ENCODE assay signal across 11 cellular contexts in the genomic region with DNA sequence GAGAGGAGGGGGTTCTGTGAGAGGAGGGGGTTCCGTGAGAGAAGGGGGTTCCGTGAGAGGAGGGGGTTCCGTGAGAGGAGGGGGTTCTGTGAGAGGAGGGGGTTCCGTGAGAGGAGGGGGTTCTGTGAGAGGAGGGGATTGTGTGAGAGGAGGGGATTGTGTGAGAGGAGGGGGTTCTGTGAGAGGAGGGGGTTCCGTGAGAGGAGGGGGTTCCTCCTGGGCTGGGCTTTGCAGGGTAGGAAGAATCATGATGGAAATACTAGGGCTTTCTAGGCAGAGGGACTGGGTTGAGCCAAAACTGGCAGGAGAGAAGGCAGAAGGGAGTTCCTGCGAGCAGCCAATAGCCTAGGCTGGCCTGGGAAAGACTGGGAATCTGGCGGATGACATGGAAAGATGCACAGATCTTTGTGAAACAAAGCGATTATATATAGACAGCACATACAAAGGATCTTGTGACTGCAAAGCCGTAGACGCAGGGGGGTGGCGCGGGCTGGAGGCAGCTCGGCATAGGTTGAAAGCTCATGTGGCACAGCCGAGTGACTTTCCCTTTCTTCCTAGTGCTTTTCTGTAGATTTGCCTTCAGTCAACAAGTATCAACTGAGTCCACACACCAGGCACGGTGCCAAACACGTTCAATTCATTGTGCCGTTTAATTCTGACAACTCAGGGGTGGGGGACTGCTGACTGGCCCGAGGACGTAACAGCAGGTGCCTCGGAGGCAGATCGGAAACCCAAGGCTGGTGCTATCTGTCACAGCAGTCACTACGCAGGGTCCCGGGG. TPM values are rescaled to one million over a fixed set of nuclear protein-coding genes. Genes with fewer than 3 reads are reported as not detected.
DNase-seq lines count a peak whose midpoint lies in the region; ATAC-seq and TF ChIP-seq lines count a peak whose summit lies in the region.
"Had no signal": no experiment of that assay in that cellular context is flagged by ENCODE, and none has a peak within 500 bp of the region (broad histone marks: within the 10 kb centered on the region; RNA-seq: fewer than 3 reads in every experiment).

No MANE protein-coding gene starts in this region.

- peak; percentile 14 for ATAC-seq in sciatic nerve
- no peak for ATAC-seq in HG03196 (IDR thresholded peaks at IDR 0.05; ENCODE audit: unreplicated experiment)
- no peak for ATAC-seq in HG03571 (IDR thresholded peaks at IDR 0.05; ENCODE audit: unreplicated experiment)

- CTCF ChIA-PET in HEK293 (lab: Yijun Ruan, JAX): no interaction called here

- POLR2A ChIA-PET in HEK293 (lab: Yijun Ruan, JAX): no interaction called here

- DNase-seq in NCI-H774 (lab: John Stamatoyannopoulos, UW): peak; percentile 93
- DNase-seq in fibroblast of mammary gland (ENCODE audit: low read depth): peak; percentile 34
- no peak for DNase-seq in sciatic nerve (ENCODE audit: low spot score)
- DNase-seq in stimulated activated CD4-positive, alpha-beta T cell treated with anti-CD3 and anti-CD28 coated beads, Interleukin-2, amount 100 ng/mL, for 24 hours: no peak
- DNase-seq in epidermal melanocyte (ENCODE audit: insufficient read length, low spot score): no peak
- DNase-seq: NCI-H524 treated with DMSO at 0.1 percent for 48 hours; ovary; stimulated activated naive CD4-positive, alpha-beta T cell treated with Interleukin-2 at 50 U/mL for 16 hours had no signal

- no peak overlapping the region for H3K27ac ChIP-seq in HEK293 (ENCODE audit: extremely low read depth, low read depth, low read length)
- H3K27ac ChIP-seq: ovary had no signal

- no peak for TF ChIP-seq CTCF in HEK293 (tag by site-specific recombination; IDR thresholded peaks at IDR 0.05)
- no peak for TF ChIP-seq CTCF in fibroblast of mammary gland (conservative IDR thresholded peaks at IDR 0.05; ENCODE audit: control insufficient read depth, insufficient read depth, low read depth, low read length)

- H3K4me3 ChIP-seq in HEK293 (ENCODE audit: low read depth, low read length): no peak overlapping the region
- no peak overlapping the region for H3K4me3 ChIP-seq in fibroblast of mammary gland (ENCODE audit: control insufficient read depth, low read depth, low read length)
- H3K4me3 ChIP-seq: ovary had no signal

- H3K9me3 ChIP-seq in HEK293 (ENCODE audit: control insufficient read depth, insufficient read depth, low read depth, low read length): no peaks in the 10 kb centered on the region
- H3K9me3 ChIP-seq: ovary had no signal

- H3K36me3 ChIP-seq in HEK293 (ENCODE audit: control insufficient read depth in 2 of 2, insufficient read depth in 1 of 2, low read length in 2 of 2): peaks cover 0 to 37% of the 10 kb centered on the region in 2 experiments; a peak in 2 of 3 replicates
- H3K36me3 ChIP-seq: ovary had no signal

- intact Hi-C loops in sciatic nerve (cut with DNase I): no loop called here

- H3K4me1 ChIP-seq in HEK293 (ENCODE audit: control insufficient read depth, insufficient read depth, low read length): peaks cover 10% of the 10 kb centered on the region

TF ChIP-seq in HEK293, 187 proteins besides CTCF, POLR2A, EP300 and RAD21 (continues in another document):
- TF ChIP-seq ZBTB20 (tag by site-specific recombination; IDR thresholded peaks at IDR 0.05): no peak
- TF ChIP-seq ZNF146 (tag by site-specific recombination; IDR thresholded peaks at IDR 0.05): no peak
- TF ChIP-seq, protein P1, sequence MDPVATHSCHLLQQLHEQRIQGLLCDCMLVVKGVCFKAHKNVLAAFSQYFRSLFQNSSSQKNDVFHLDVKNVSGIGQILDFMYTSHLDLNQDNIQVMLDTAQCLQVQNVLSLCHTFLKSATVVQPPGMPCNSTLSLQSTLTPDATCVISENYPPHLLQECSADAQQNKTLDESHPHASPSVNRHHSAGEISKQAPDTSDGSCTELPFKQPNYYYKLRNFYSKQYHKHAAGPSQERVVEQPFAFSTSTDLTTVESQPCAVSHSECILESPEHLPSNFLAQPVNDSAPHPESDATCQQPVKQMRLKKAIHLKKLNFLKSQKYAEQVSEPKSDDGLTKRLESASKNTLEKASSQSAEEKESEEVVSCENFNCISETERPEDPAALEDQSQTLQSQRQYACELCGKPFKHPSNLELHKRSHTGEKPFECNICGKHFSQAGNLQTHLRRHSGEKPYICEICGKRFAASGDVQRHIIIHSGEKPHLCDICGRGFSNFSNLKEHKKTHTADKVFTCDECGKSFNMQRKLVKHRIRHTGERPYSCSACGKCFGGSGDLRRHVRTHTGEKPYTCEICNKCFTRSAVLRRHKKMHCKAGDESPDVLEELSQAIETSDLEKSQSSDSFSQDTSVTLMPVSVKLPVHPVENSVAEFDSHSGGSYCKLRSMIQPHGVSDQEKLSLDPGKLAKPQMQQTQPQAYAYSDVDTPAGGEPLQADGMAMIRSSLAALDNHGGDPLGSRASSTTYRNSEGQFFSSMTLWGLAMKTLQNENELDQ (tag by site-specific recombination; IDR thresholded peaks at IDR 0.05; ENCODE audit: low read depth): no peak
- TF ChIP-seq ZNF585B (tag by site-specific recombination; IDR thresholded peaks at IDR 0.05): no peak
- no peak for TF ChIP-seq ZNF16 (tag by site-specific recombination; IDR thresholded peaks at IDR 0.05; ENCODE audit: low read depth)
- TF ChIP-seq ZNF10 (tag by site-specific recombination; IDR thresholded peaks at IDR 0.05): no peak
- TF ChIP-seq, protein P2, sequence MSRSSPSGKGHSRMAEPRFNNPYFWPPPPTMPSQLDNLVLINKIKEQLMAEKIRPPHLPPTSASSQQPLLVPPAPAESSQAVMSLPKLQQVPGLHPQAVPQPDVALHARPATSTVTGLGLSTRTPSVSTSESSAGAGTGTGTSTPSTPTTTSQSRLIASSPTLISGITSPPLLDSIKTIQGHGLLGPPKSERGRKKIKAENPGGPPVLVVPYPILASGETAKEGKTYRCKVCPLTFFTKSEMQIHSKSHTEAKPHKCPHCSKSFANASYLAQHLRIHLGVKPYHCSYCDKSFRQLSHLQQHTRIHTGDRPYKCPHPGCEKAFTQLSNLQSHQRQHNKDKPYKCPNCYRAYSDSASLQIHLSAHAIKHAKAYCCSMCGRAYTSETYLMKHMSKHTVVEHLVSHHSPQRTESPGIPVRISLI (tag by site-specific recombination; IDR thresholded peaks at IDR 0.05): no peak
- no peak for TF ChIP-seq ZNF707 (tag by site-specific recombination; IDR thresholded peaks at IDR 0.05)
- TF ChIP-seq ZNF549 (tag by site-specific recombination; IDR thresholded peaks at IDR 0.05): no peak
- TF ChIP-seq ZNF214 (tag by site-specific recombination; IDR thresholded peaks at IDR 0.05; ENCODE audit: borderline replicate concordance): no peak
- TF ChIP-seq, protein P3, sequence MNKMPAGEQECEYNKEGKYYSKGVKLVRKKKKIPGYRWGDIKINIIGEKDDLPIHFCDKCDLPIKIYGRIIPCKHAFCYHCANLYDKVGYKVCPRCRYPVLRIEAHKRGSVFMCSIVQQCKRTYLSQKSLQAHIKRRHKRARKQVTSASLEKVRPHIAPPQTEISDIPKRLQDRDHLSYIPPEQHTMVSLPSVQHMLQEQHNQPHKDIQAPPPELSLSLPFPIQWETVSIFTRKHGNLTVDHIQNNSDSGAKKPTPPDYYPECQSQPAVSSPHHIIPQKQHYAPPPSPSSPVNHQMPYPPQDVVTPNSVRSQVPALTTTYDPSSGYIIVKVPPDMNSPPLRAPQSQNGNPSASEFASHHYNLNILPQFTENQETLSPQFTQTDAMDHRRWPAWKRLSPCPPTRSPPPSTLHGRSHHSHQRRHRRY (tag by site-specific recombination; IDR thresholded peaks at IDR 0.05): no peak
- TF ChIP-seq ZNF654 (tag by site-specific recombination; IDR thresholded peaks at IDR 0.05; ENCODE audit: low read depth): no peak
- peak; percentile 64 for TF ChIP-seq ZNF366 (tag by site-specific recombination; conservative IDR thresholded peaks at IDR 0.05)
- no peak for TF ChIP-seq ZBTB48 (tag by site-specific recombination; IDR thresholded peaks at IDR 0.05)
- TF ChIP-seq ZNF596 (tag by site-specific recombination; IDR thresholded peaks at IDR 0.05): no peak
- no peak for TF ChIP-seq OVOL3 (tag by site-specific recombination; IDR thresholded peaks at IDR 0.05)
- TF ChIP-seq ZNF664 (tag by site-specific recombination; IDR thresholded peaks at IDR 0.05): no peak
- TF ChIP-seq ZNF37A (tag by site-specific recombination; IDR thresholded peaks at IDR 0.05): no peak
- TF ChIP-seq GLIS2 (tag by site-specific recombination; IDR thresholded peaks at IDR 0.05): no peak
- peak; percentile 64 for TF ChIP-seq IKZF3 (tag by site-specific recombination; IDR thresholded peaks at IDR 0.05)
- TF ChIP-seq, protein P4, sequence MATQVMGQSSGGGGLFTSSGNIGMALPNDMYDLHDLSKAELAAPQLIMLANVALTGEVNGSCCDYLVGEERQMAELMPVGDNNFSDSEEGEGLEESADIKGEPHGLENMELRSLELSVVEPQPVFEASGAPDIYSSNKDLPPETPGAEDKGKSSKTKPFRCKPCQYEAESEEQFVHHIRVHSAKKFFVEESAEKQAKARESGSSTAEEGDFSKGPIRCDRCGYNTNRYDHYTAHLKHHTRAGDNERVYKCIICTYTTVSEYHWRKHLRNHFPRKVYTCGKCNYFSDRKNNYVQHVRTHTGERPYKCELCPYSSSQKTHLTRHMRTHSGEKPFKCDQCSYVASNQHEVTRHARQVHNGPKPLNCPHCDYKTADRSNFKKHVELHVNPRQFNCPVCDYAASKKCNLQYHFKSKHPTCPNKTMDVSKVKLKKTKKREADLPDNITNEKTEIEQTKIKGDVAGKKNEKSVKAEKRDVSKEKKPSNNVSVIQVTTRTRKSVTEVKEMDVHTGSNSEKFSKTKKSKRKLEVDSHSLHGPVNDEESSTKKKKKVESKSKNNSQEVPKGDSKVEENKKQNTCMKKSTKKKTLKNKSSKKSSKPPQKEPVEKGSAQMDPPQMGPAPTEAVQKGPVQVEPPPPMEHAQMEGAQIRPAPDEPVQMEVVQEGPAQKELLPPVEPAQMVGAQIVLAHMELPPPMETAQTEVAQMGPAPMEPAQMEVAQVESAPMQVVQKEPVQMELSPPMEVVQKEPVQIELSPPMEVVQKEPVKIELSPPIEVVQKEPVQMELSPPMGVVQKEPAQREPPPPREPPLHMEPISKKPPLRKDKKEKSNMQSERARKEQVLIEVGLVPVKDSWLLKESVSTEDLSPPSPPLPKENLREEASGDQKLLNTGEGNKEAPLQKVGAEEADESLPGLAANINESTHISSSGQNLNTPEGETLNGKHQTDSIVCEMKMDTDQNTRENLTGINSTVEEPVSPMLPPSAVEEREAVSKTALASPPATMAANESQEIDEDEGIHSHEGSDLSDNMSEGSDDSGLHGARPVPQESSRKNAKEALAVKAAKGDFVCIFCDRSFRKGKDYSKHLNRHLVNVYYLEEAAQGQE (tag by site-specific recombination; IDR thresholded peaks at IDR 0.05): no peak
- no peak for TF ChIP-seq ZNF266 (tag by site-specific recombination; IDR thresholded peaks at IDR 0.05; ENCODE audit: low read depth)
- TF ChIP-seq ZNF830 (tag by site-specific recombination; IDR thresholded peaks at IDR 0.05; ENCODE audit: low read depth): no peak
- TF ChIP-seq SP2 (tag by site-specific recombination; IDR thresholded peaks at IDR 0.05): 0 out of 2 replicates have a peak, but pooled peaks have one; percentile 6

RNA-seq across cellular contexts. Expression of a gene that starts 6.3 kb away (rescaled TPM):
- 37.8 TPM for total RNA-seq in sciatic nerve

RNA-seq across cellular contexts. Expression of a gene that starts 26.8 kb away (rescaled TPM):
- total RNA-seq in sciatic nerve: 38.4 TPM

RNA-seq across cellular contexts. Expression of a gene that starts 29.0 kb away (rescaled TPM):
- total RNA-seq in sciatic nerve: 39.4 TPM

Comparison
In these comparisons a context has a peak if more than half of its experiments do, and no peak if none do; other contexts are left out.
1. DNase-seq: peak in NCI-H774 (single experiment) and fibroblast of mammary gland (single experiment); none in sciatic nerve (single experiment), stimulated activated CD4-positive, alpha-beta T cell treated with anti-CD3 and anti-CD28 coated beads, Interleukin-2, amount 100 ng/mL, for 24 hours (0 of 2) and epidermal melanocyte (single experiment).